ENCODE assay signal across 1 cellular context in genomic region chr20:25195014-25195961, GRCh38.
TF ChIP-seq lines count a peak whose summit lies in the region.

ENTPD6 (plus strand) TSS chr20:25195712; CDS start chr20:25206537, 10,825 bp downstream.

TF ChIP-seq in A549, 52 proteins besides CTCF, POLR2A, EP300 and RAD21 (continued from another document):
- TF ChIP-seq FOSB (CRISPR knock-in tag; IDR thresholded peaks at IDR 0.05) (no peak), SMC3 (IDR thresholded peaks at IDR 0.05) (peak; percentile 61), HDAC2 (IDR thresholded peaks at IDR 0.05) (peak; percentile 63; the same call in 1 of the 2 replicates), HOXA7 (CRISPR knock-in tag; IDR thresholded peaks at IDR 0.05) (no peak), PHF8 (IDR thresholded peaks at IDR 0.05; ENCODE audit: borderline replicate concordance, low read depth) (peak; percentile 88), RCOR1 (IDR thresholded peaks at IDR 0.05; ENCODE audit: low read depth, low read length) (no peak), GATA3 (IDR thresholded peaks at IDR 0.05; ENCODE audit: borderline replicate concordance) (no peak), FOXS1 (CRISPR knock-in tag; IDR thresholded peaks at IDR 0.05) (no peak), SREBF2 (IDR thresholded peaks at IDR 0.05) (no peak), HEYL (CRISPR knock-in tag; IDR thresholded peaks at IDR 0.05) (no peak), HOXB5 (CRISPR knock-in tag; IDR thresholded peaks at IDR 0.05) (no peak), CEBPB (IDR thresholded peaks at IDR 0.05) (no peak), ZC3H11A (IDR thresholded peaks at IDR 0.05) (no peak), E2F6 (IDR thresholded peaks at IDR 0.05; ENCODE audit: borderline replicate concordance, low read depth) (peak; percentile 89), CBX8 (IDR thresholded peaks at IDR 0.05) (no peak), FOSL2 (IDR thresholded peaks at IDR 0.05) (no peak), FOSL2 (CRISPR knock-in tag; IDR thresholded peaks at IDR 0.05) (0 out of 2 replicates have a peak, but pooled peaks have one; percentile 19), MYC (IDR thresholded peaks at IDR 0.05; ENCODE audit: borderline replicate concordance, low read length) (peak; percentile 95), ZSCAN20 (CRISPR knock-in tag; IDR thresholded peaks at IDR 0.05) (no peak), MAZ (IDR thresholded peaks at IDR 0.05; ENCODE audit: borderline replicate concordance, low read depth, low read length) (peak; percentile 58; the same call in 1 of the 2 replicates), KDM5A (IDR thresholded peaks at IDR 0.05) (peak; percentile 47; the same call in 1 of the 2 replicates), EHF (CRISPR knock-in tag; IDR thresholded peaks at IDR 0.05) (no peak), ZFP36 (IDR thresholded peaks at IDR 0.05; ENCODE audit: borderline replicate concordance, partially characterized antibody) (no peak), EHMT2 (IDR thresholded peaks at IDR 0.05; ENCODE audit: low read depth) (no peak), CHD4 (IDR thresholded peaks at IDR 0.05; ENCODE audit: borderline replicate concordance) (no peak), PBX3 (IDR thresholded peaks at IDR 0.05) (no peak), RNF2 (IDR thresholded peaks at IDR 0.05; ENCODE audit: borderline replicate concordance, low read depth) (no peak), ESRRA (IDR thresholded peaks at IDR 0.05; ENCODE audit: borderline replicate concordance, low read length) (no peak), NR3C1 (IDR thresholded peaks at IDR 0.05) (no peak), JUNB (IDR thresholded peaks at IDR 0.05) (no peak)
- TF ChIP-seq, protein P1, sequence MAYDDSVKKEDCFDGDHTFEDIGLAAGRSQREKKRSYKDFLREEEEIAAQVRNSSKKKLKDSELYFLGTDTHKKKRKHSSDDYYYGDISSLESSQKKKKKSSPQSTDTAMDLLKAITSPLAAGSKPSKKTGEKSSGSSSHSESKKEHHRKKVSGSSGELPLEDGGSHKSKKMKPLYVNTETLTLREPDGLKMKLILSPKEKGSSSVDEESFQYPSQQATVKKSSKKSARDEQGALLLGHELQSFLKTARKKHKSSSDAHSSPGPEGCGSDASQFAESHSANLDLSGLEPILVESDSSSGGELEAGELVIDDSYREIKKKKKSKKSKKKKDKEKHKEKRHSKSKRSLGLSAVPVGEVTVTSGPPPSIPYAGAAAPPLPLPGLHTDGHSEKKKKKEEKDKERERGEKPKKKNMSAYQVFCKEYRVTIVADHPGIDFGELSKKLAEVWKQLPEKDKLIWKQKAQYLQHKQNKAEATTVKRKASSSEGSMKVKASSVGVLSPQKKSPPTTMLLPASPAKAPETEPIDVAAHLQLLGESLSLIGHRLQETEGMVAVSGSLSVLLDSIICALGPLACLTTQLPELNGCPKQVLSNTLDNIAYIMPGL (CRISPR knock-in tag; IDR thresholded peaks at IDR 0.05; ENCODE audit: borderline replicate concordance): no peak
TF ChIP-seq in A549: peak in this region for 12.
